In genomic region chr20:46260936-46261454, GRCh38 we compare ENCODE assay signal across 20 cellular contexts. TPM values are rescaled to one million over a fixed set of nuclear protein-coding genes. Genes with fewer than 3 reads are reported as not detected.
DNase-seq lines count a peak whose midpoint lies in the region; ATAC-seq, FAIRE-seq and TF ChIP-seq lines count a peak whose summit lies in the region.
"Had no signal": no experiment of that assay in that cellular context is flagged by ENCODE, and none has a peak within 500 bp of the region (broad histone marks: within the 10 kb centered on the region; RNA-seq: fewer than 3 reads in every experiment).

No MANE protein-coding gene starts in this region.

- no peak for FAIRE-seq in HepG2 (lab: Jason Lieb, UNC)
- FAIRE-seq in K562 (lab: Jason Lieb, UNC): no peak
- FAIRE-seq: GM12891, H54 had no signal

- H3K4me2 ChIP-seq in HepG2 (ENCODE audit: low read depth, low read length) (no peak overlapping the region), K562 (ENCODE audit: insufficient read depth, low read length) (no peak overlapping the region)

- H2AFZ ChIP-seq in HepG2 (ENCODE audit: low read length) (no peak overlapping the region), K562 (ENCODE audit: low read depth, low read length) (no peak overlapping the region)

- POLR2A ChIA-PET in HepG2 (lab: Yijun Ruan, JAX) (no interaction called here), K562 (lab: Yijun Ruan, JAX) (no interaction called here)

- H3K36me3 ChIP-seq in HepG2 (replicated peaks in 1 of 2; ENCODE audit: control insufficient read depth in 1 of 2, insufficient read depth in 2 of 2, low read length in 2 of 2): no peaks in the 10 kb centered on the region
- no peaks in the 10 kb centered on the region for H3K36me3 ChIP-seq in right lobe of liver
- H3K36me3 ChIP-seq in K562 (ENCODE audit: control insufficient read depth, insufficient read depth, low read length): no peaks in the 10 kb centered on the region
- H3K36me3 ChIP-seq in skeletal muscle tissue (ENCODE audit: control insufficient read depth in 3 of 3, insufficient read depth in 3 of 3, low read length in 3 of 3): no peaks in the 10 kb centered on the region
- no peaks in the 10 kb centered on the region for H3K36me3 ChIP-seq in uterus
- H3K36me3 ChIP-seq: HAP-1 had no signal

- DNase-seq in HepG2 (ENCODE audit: low spot score): no peak
- DNase-seq in right lobe of liver: no peak
- DNase-seq in K562 (ENCODE audit: extremely low read depth in 1 of 4, low spot score in 3 of 4): no peak
- DNase-seq in uterus: no peak
- DNase-seq: Calu3; CD4-positive, alpha-beta memory T cell; DMS53; DMS79 treated with DMSO at 0.1 percent for 48 hours; GF-D8; GOT3; HFFc6 had no signal

- H3K27me3 ChIP-seq in HepG2 (ENCODE audit: control insufficient read depth in 1 of 2, insufficient read depth in 2 of 2, low read length in 2 of 2): peaks cover 4% of the 10 kb centered on the region in 2 experiments; a peak in 3 of 5 replicates
- H3K27me3 ChIP-seq in right lobe of liver: no peaks in the 10 kb centered on the region
- peaks cover 0 to 10% of the 10 kb centered on the region in 2 experiments; a peak in 1 of 5 replicates for H3K27me3 ChIP-seq in K562 (ENCODE audit: control insufficient read depth in 2 of 2, insufficient read depth in 2 of 2, low read length in 2 of 2)
- peaks cover 4 to 20% (median 14%) of the 10 kb centered on the region in 3 donors for H3K27me3 ChIP-seq in skeletal muscle tissue (ENCODE audit: control insufficient read depth in 3 of 3, insufficient read depth in 3 of 3, low read length in 3 of 3)
- no peaks in the 10 kb centered on the region for H3K27me3 ChIP-seq in uterus

- no peak for TF ChIP-seq RAD21 in HepG2 (CRISPR knock-in tag; IDR thresholded peaks at IDR 0.05)
- TF ChIP-seq RAD21 in K562 (CRISPR knock-in tag; conservative IDR thresholded peaks at IDR 0.05 in 1 of 2, IDR thresholded peaks at IDR 0.05 in 1 of 2): no peak

- H3K9me3 ChIP-seq in HepG2 (ENCODE audit: low read length) (no peaks in the 10 kb centered on the region), right lobe of liver (no peaks in the 10 kb centered on the region), K562 (replicated peaks; ENCODE audit: control insufficient read depth, insufficient read depth, low read depth, low read length) (no peaks in the 10 kb centered on the region; the same call in 1 of the 2 replicates), skeletal muscle tissue (ENCODE audit: control insufficient read depth in 3 of 3, low read length in 3 of 3) (no peaks in the 10 kb centered on the region), uterus (no peaks in the 10 kb centered on the region)
- H3K9me3 ChIP-seq: HAP-1 had no signal

- CTCF ChIA-PET in HepG2 (lab: Yijun Ruan, JAX; ENCODE audit: low intra/inter-chr PET ratio, low total read pairs): no interaction called here
- CTCF ChIA-PET in K562 (lab: Yijun Ruan, JAX; ENCODE audit: low intra/inter-chr PET ratio): no interaction called here

- no peak for ATAC-seq in HepG2
- ATAC-seq in right lobe of liver: no peak
- ATAC-seq in K562: no peak
- ATAC-seq in GM18498 (IDR thresholded peaks at IDR 0.05; ENCODE audit: unreplicated experiment): no peak

- TF ChIP-seq CTCF in HepG2 (CRISPR knock-in tag; IDR thresholded peaks at IDR 0.05) (no peak), right lobe of liver (IDR thresholded peaks at IDR 0.05) (no peak), K562 (IDR thresholded peaks at IDR 0.05 in 2 of 3, conservative IDR thresholded peaks at IDR 0.05 in 1 of 3; ENCODE audit: insufficient read depth in 2 of 3, low read depth in 1 of 3, low read length in 3 of 3) (no peak), uterus (IDR thresholded peaks at IDR 0.05) (no peak)

- in situ Hi-C loops in HepG2 (cut with HindIII; ENCODE audit: extremely low pct_ligation_motif_present, low pct_unique_long_range_greater_than_20kb) (no loop called here), K562 (cut with MboI) (no loop called here)

- H3K9ac ChIP-seq in HepG2 (ENCODE audit: insufficient read depth, low read depth, low read length): no peak overlapping the region
- no peak overlapping the region for H3K9ac ChIP-seq in K562 (ENCODE audit: insufficient read depth in 1 of 2, low read depth in 2 of 2, low read length in 2 of 2)
- H3K9ac ChIP-seq in skeletal muscle tissue (ENCODE audit: low read depth in 1 of 3, low read length in 3 of 3): no peak overlapping the region

- TF ChIP-seq EP300 in HepG2 (IDR thresholded peaks at IDR 0.05; ENCODE audit: low read depth in 2 of 2, low read length in 2 of 2) (no peak), HepG2 (CRISPR knock-in tag; IDR thresholded peaks at IDR 0.05; ENCODE audit: borderline replicate concordance) (no peak), K562 (IDR thresholded peaks at IDR 0.05; ENCODE audit: low read length) (no peak)

- intact Hi-C loops in HepG2 (cut with micrococcal nuclease; ENCODE audit: unreplicated experiment): no loop called here
- intact Hi-C loops in right lobe of liver (cut with DNase I): no loop called here
- intact Hi-C loops in K562 (cut with micrococcal nuclease): no loop called here
- intact Hi-C loops in uterus (cut with DNase I; ENCODE audit: low total_unique reads): no loop called here

- H3K4me1 ChIP-seq in HepG2 (ENCODE audit: insufficient read depth, low read length): no peaks in the 10 kb centered on the region
- peaks cover 0 to 4% (median 0%) of the 10 kb centered on the region in 4 donors for H3K4me1 ChIP-seq in right lobe of liver
- H3K4me1 ChIP-seq in K562 (replicated peaks in 1 of 2; ENCODE audit: control insufficient read depth in 2 of 2, insufficient read depth in 2 of 2, low read length in 2 of 2): no peaks in the 10 kb centered on the region
- peaks cover 8 to 19% (median 14%) of the 10 kb centered on the region in 3 donors for H3K4me1 ChIP-seq in skeletal muscle tissue (ENCODE audit: control insufficient read depth in 3 of 3, insufficient read depth in 3 of 3, low read length in 3 of 3)
- H3K4me1 ChIP-seq in uterus: no peaks in the 10 kb centered on the region
- H3K4me1 ChIP-seq: HAP-1 had no signal

- TF ChIP-seq POLR2A in HepG2 (IDR thresholded peaks at IDR 0.05; ENCODE audit: insufficient read depth in 1 of 2, low read depth in 2 of 2, low read length in 2 of 2) (no peak), right lobe of liver (IDR thresholded peaks at IDR 0.05) (no peak), K562 (conservative IDR thresholded peaks at IDR 0.05) (no peak), uterus (IDR thresholded peaks at IDR 0.05) (no peak)

- H3K9me1 ChIP-seq in K562 (ENCODE audit: control insufficient read depth, insufficient read depth, low read length): peaks cover 3% of the 10 kb centered on the region

- no peaks in the 10 kb centered on the region for H4K20me1 ChIP-seq in HepG2 (ENCODE audit: insufficient read depth, low read length)
- H4K20me1 ChIP-seq in K562 (replicated peaks; ENCODE audit: control insufficient read depth, insufficient read depth, low read length): no peaks in the 10 kb centered on the region; the same call in 1 of the 2 replicates

- BruUV-seq in HepG2 (replicated peaks; lab: Mats Ljungman, UMichigan) (no TSS peak), K562 (replicated peaks; lab: Mats Ljungman, UMichigan) (no TSS peak)

- H3K27ac ChIP-seq in HepG2 (ENCODE audit: extremely low read length, insufficient read depth, low read length) (no peak overlapping the region), right lobe of liver (no peak overlapping the region), K562 (ENCODE audit: extremely low read depth, low read depth, low read length) (no peak overlapping the region), skeletal muscle tissue (ENCODE audit: low read depth, low read length) (peak overlapping the region; percentile 46), uterus (no peak overlapping the region)

- 0% methylated on average over 1 of the region's 1 CpG for WGBS in HepG2 (ENCODE audit: low lambda C conversion rate)
- 86% methylated on average over 1 of the region's 1 CpG for WGBS in right lobe of liver (ENCODE audit: insufficient coverage, low coverage, low lambda C conversion rate, missing lambda C conversion rate)
- WGBS in K562 (ENCODE audit: insufficient coverage, low coverage, missing lambda C conversion rate): 0% methylated on average over 1 of the region's 1 CpG

- no peak overlapping the region for H3K4me3 ChIP-seq in HepG2 (replicated peaks in 1 of 3; ENCODE audit: insufficient read depth in 1 of 3, low read depth in 2 of 3, low read length in 3 of 3)
- H3K4me3 ChIP-seq in right lobe of liver: no peak overlapping the region
- H3K4me3 ChIP-seq in K562: no peak overlapping the region
- H3K4me3 ChIP-seq in skeletal muscle tissue (ENCODE audit: low read length in 3 of 3): no peak overlapping the region
- no peak overlapping the region for H3K4me3 ChIP-seq in uterus
- H3K4me3 ChIP-seq: HAP-1 had no signal

- H3K79me2 ChIP-seq in HepG2 (ENCODE audit: insufficient read depth, low read length): no peaks in the 10 kb centered on the region
- no peaks in the 10 kb centered on the region for H3K79me2 ChIP-seq in K562 (ENCODE audit: control insufficient read depth, insufficient read depth, low read length)

RNA-seq across cellular contexts. Expression of gene CDH22, which starts 47.3 kb away (rescaled TPM):
- not detected in 2 replicates for total RNA-seq in HepG2 (2016; rRNA removed; fragmentation: Illumina TruSeq; extraction: Trizol)
- not detected in 2 replicates for total RNA-seq in HepG2 (2016; cell fraction: cytosol; rRNA removed; fragmentation: Illumina TruSeq; extraction: Trizol; ENCODE audit: low read depth)
- not detected in 2 replicates for total RNA-seq in HepG2 (2016; cell fraction: insoluble cytoplasmic fraction; rRNA removed; fragmentation: Illumina TruSeq; extraction: Trizol)
- not detected in 2 replicates for total RNA-seq in HepG2 (2016; cell fraction: membrane; rRNA removed; fragmentation: Illumina TruSeq; extraction: Trizol)
- not detected in 2 replicates for total RNA-seq in HepG2 (2016; cell fraction: nucleus; rRNA removed; fragmentation: Illumina TruSeq; extraction: Trizol)
- polyA plus RNA-seq in HepG2 (2011; rRNA removed): not detected in 2 replicates
- not detected in 2 replicates for polyA plus RNA-seq in HepG2 (2011; cell fraction: cytosol; rRNA removed)
- polyA plus RNA-seq in HepG2 (2011; cell fraction: nucleus; rRNA removed): 0.10 TPM in 1 of 2 replicates, not detected in the other
- polyA plus RNA-seq in HepG2 (2012): not detected in 2 replicates
- polyA plus RNA-seq in HepG2 (2016; cell fraction: cytosol; fragmentation: Illumina TruSeq; extraction: Trizol; ENCODE audit: low read depth): not detected in 2 replicates
- polyA plus RNA-seq in HepG2 (2016; cell fraction: insoluble cytoplasmic fraction; fragmentation: Illumina TruSeq; extraction: Trizol; ENCODE audit: low read depth): not detected in 2 replicates
- polyA plus RNA-seq in HepG2 (2016; cell fraction: membrane; fragmentation: Illumina TruSeq; extraction: Trizol; ENCODE audit: low read depth): not detected in 2 replicates
- polyA plus RNA-seq in HepG2 (2016; cell fraction: nucleus; fragmentation: Illumina TruSeq; extraction: Trizol; ENCODE audit: insufficient read depth, low read depth): not detected in 2 replicates
- 0.04 TPM in 1 of 2 replicates, not detected in the other for polyA minus RNA-seq in HepG2 (2011; rRNA and poly(A)+ RNA removed; ENCODE audit: low replicate concordance)
- polyA minus RNA-seq in HepG2 (2011; cell fraction: cytosol; rRNA and poly(A)+ RNA removed): not detected in 2 replicates
- not detected in 2 replicates for polyA minus RNA-seq in HepG2 (2011; cell fraction: nucleus; rRNA and poly(A)+ RNA removed)
- not detected for total RNA-seq in right lobe of liver
- not detected in 2 replicates for total RNA-seq in K562 (2011; cell fraction: chromatin; rRNA removed; ENCODE audit: low replicate concordance)
- not detected in 2 replicates for total RNA-seq in K562 (2011; cell fraction: nucleolus; rRNA removed)
- total RNA-seq in K562 (2011; cell fraction: nucleoplasm; rRNA removed): 0.07 TPM in 1 of 2 replicates, not detected in the other
- total RNA-seq in K562 (2014; rRNA removed): not detected in 2 replicates
- not detected in 2 replicates for total RNA-seq in K562 (2014; rRNA removed; fragmentation: Illumina TruSeq; extraction: Trizol)
- not detected in 2 replicates for total RNA-seq in K562 (2015; rRNA removed; fragmentation: Illumina TruSeq; extraction: Trizol)
- 0.07 TPM in 1 of 2 replicates, not detected in the other for total RNA-seq in K562 (2021)
- polyA plus RNA-seq in K562 (2011; rRNA removed): not detected in 2 replicates
- 0.03 TPM in 1 of 2 replicates, not detected in the other for polyA plus RNA-seq in K562 (2011; cell fraction: cytosol; rRNA removed)
- 0.04 and 0.11 TPM in 2 replicates for polyA plus RNA-seq in K562 (2011; cell fraction: nucleus; rRNA removed)
- polyA plus RNA-seq in K562 (2012): 0.03 and 0.06 TPM in 2 replicates
- polyA plus RNA-seq in K562 (2014; fragmentation: Illumina TruSeq; extraction: Trizol): not detected in 2 replicates
- not detected for polyA plus RNA-seq in K562 (2014; fragmentation: Nextera tagmentation; extraction: Ambion mirVana)
- 0.08 TPM in 1 of 2 replicates, not detected in the other for polyA plus RNA-seq in K562 (2014; rRNA removed)
- not detected in 2 replicates for polyA minus RNA-seq in K562 (2011; rRNA and poly(A)+ RNA removed)
- not detected in 2 replicates for polyA minus RNA-seq in K562 (2011; cell fraction: cytosol; rRNA and poly(A)+ RNA removed)
- 0.13 TPM in 1 of 2 replicates, not detected in the other for polyA minus RNA-seq in K562 (2011; cell fraction: nucleus; rRNA and poly(A)+ RNA removed)
- 0.52 TPM for total RNA-seq in skeletal muscle tissue
- under 1 TPM in 2 of 4 donors, not detected in 2; 0.48 to 0.49 TPM for total RNA-seq in uterus
- total RNA-seq: A172; A673; Calu3; CD4-positive, alpha-beta memory T cell; G401; HFFc6 had no signal
- polyA plus RNA-seq: BJ; CD4-positive, alpha-beta memory T cell had no signal
